In the genomic region with DNA sequence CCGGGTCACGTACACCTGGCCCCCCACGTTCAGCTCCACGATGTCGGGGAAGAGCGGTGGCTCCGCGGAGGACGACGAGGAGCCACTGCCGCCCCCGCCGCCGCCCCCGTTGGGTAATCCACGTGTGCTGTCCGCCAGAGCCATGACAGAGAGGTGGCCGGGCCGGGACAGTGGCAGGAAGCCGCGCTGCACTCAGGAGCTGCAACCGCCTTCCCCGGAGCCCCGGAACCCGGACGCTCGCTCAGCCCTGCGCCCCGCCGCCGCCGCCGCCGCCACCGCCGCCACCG, we compare ENCODE assay signal across 8 cellular contexts. TPM values are rescaled to one million over a fixed set of nuclear protein-coding genes. Genes with fewer than 3 reads are reported as not detected.
A peak's percentile ranks its signal among the peaks of the same experiment; 100 is the strongest.
DNase-seq lines count a peak whose midpoint lies in the region; ATAC-seq and TF ChIP-seq lines count a peak whose summit lies in the region.

No MANE protein-coding gene starts in this region.

- H3K4me3 Mint-ChIP-seq in CD8-positive, alpha-beta T cell, result peak overlapping the region; percentile 86

- H3K4me1 ChIP-seq in CD8-positive, alpha-beta T cell (ENCODE audit: insufficient read depth, low read length), result peaks cover 28% of the 10 kb centered on the region
- H3K4me1 ChIP-seq in body of pancreas, result peaks cover 24% of the 10 kb centered on the region

- CTCF ChIA-PET in CD8-positive, alpha-beta T cell (lab: Charles Lee), result interaction anchor here (0.7 to 6.1 kb wide), 14 partner anchors 9 to 1125 kb away, joined by 3 to 33 read pairs (median 4); no protein-coding TSS in a partner anchor

- WGBS in body of pancreas, 2 donors, result 0% methylated on average over 31 of the region's 37 CpGs; no CpG with 5 or more reads in 1 of the 2 donors

- ATAC-seq in CD8-positive, alpha-beta T cell, result peak; percentile 16
- peak; percentile 27 for ATAC-seq in HG03064 (IDR thresholded peaks at IDR 0.05; ENCODE audit: low read depth, unreplicated experiment)
- ATAC-seq in body of pancreas, result no peak
- no peak for ATAC-seq in GM18861 (IDR thresholded peaks at IDR 0.05; ENCODE audit: unreplicated experiment)

- no peaks in the 10 kb centered on the region for H3K9me3 Mint-ChIP-seq in CD8-positive, alpha-beta T cell

- no peaks in the 10 kb centered on the region for H3K9me3 ChIP-seq in CD8-positive, alpha-beta T cell (ENCODE audit: low read length)
- no peaks in the 10 kb centered on the region for H3K9me3 ChIP-seq in body of pancreas

- H3K27me3 ChIP-seq in CD8-positive, alpha-beta T cell (ENCODE audit: insufficient read depth, low read length), result no peaks in the 10 kb centered on the region
- H3K27me3 ChIP-seq in body of pancreas, result no peaks in the 10 kb centered on the region

- peaks cover 25% of the 10 kb centered on the region for H3K4me1 Mint-ChIP-seq in CD8-positive, alpha-beta T cell (ENCODE audit: low read depth)

- intact Hi-C loops in CD8-positive, alpha-beta T cell (cut with DNase I, micrococcal nuclease), result loop anchor here (1.0 to 10.0 kb wide), 13 partner anchors 17 to 1351 kb away; partner anchors contain the start of genes CLN5 (in 2 of the 2), SLAIN1 (in 2 of the 2), COMMD6 (in 1 of the 2) and FBXL3 (in 1 of the 2)
- intact Hi-C loops in body of pancreas (cut with DNase I), result no loop called here

- no peak for TF ChIP-seq POLR2A in body of pancreas (IDR thresholded peaks at IDR 0.05)

- no peak for DNase-seq in CD8-positive, alpha-beta T cell
- no peak for DNase-seq in body of pancreas
- peak; percentile 34 for DNase-seq in midbrain (lab: John Stamatoyannopoulos, UW)
- DNase-seq in GM13977 (ENCODE audit: low spot score), result no peak
- DNase-seq in NOMO-1 treated with DMSO at 0.1 percent for 48 hours (lab: John Stamatoyannopoulos, UW; ENCODE audit: unreplicated experiment), result no peak
- no peak for DNase-seq in globus pallidus (ENCODE audit: low spot score)

- no peak for TF ChIP-seq CTCF in CD8-positive, alpha-beta T cell (IDR thresholded peaks at IDR 0.05)
- no peak for TF ChIP-seq CTCF in body of pancreas (IDR thresholded peaks at IDR 0.05)
- no peak for TF ChIP-seq CTCF in GM13977 (IDR thresholded peaks at IDR 0.05; ENCODE audit: extremely low read depth, insufficient read depth, missing control alignments)

- peaks cover 12% of the 10 kb centered on the region for H3K27me3 Mint-ChIP-seq in CD8-positive, alpha-beta T cell (ENCODE audit: low read depth)

- H3K36me3 ChIP-seq in CD8-positive, alpha-beta T cell (ENCODE audit: insufficient read depth, low read length), result no peaks in the 10 kb centered on the region
- no peaks in the 10 kb centered on the region for H3K36me3 ChIP-seq in body of pancreas (replicated peaks in 1 of 2; ENCODE audit: insufficient read depth in 1 of 2, low read depth in 2 of 2)

- peak overlapping the region; percentile 24 for H3K27ac Mint-ChIP-seq in CD8-positive, alpha-beta T cell

- in situ Hi-C loops in GM13977 (cut with MboI; ENCODE audit: low pct_unique_long_range_greater_than_20kb, low sequenced_read_pairs, unreplicated experiment), result no loop called here

- POLR2A ChIA-PET in CD8-positive, alpha-beta T cell (lab: Charles Lee), result interaction anchor here (0.8 to 2.3 kb wide), 12 partner anchors 12 to 1559 kb away, joined by 3 to 20 read pairs (median 5); partner anchors contain the start of genes CLN5 and FBXL3

- no peaks in the 10 kb centered on the region for H3K36me3 Mint-ChIP-seq in CD8-positive, alpha-beta T cell

- peak overlapping the region; percentile 49 for H3K27ac ChIP-seq in CD8-positive, alpha-beta T cell (ENCODE audit: low read depth, low read length)
- H3K27ac ChIP-seq in body of pancreas, result peak overlapping the region in 3 of 4 donors; percentile 70 to 85 (median 72)

- H3K4me3 ChIP-seq in CD8-positive, alpha-beta T cell (ENCODE audit: low read depth, low read length), result peak overlapping the region; percentile 82
- peak overlapping the region; percentile 44 to 62 for H3K4me3 ChIP-seq in body of pancreas

RNA-seq across cellular contexts. Expression of gene KCTD12, which starts 0.3 kb away (rescaled TPM):
- total RNA-seq in CD8-positive, alpha-beta T cell, result 1 to 10 TPM; 2.4 to 2.6 TPM
- 10 to 100 TPM; 14.2 to 27.5 TPM for total RNA-seq in body of pancreas

Comparison
In these comparisons a context has a peak if more than half of its experiments do, and no peak if none do; other contexts are left out.
1. ATAC-seq: peak in CD8-positive, alpha-beta T cell (single experiment) and HG03064 (single experiment); none in body of pancreas (single experiment) and GM18861 (single experiment).
2. RNA of gene KCTD12, which starts 0.3 kb away (total RNA-seq): 14.2 to 27.5 TPM in body of pancreas; 2.4 to 2.6 TPM in CD8-positive, alpha-beta T cell; every median in the first group is over 4 times any median in the second.